ENCODE assay signal across 8 cellular contexts in the genomic region with DNA sequence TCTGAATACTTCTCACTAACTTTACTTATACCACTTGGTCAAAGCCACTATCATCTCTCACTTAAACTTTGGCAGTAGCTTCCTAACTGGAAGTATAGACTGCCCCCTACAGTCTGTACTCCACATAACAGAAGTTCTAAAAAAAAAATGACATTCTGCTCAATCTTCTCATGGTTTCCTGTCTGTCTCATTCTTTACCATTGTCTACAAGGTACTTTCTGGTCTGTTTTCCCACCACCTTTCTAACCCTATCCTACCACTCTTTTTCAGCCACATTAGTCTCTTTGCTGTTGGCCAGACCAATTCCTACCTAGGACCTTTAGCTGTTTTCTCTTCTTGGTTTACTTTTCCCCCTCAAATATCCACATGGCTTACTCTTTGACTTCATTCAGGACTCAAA. TPM values are rescaled to one million over a fixed set of nuclear protein-coding genes. Genes with fewer than 3 reads are reported as not detected.
DNase-seq lines count a peak whose midpoint lies in the region; ATAC-seq and TF ChIP-seq lines count a peak whose summit lies in the region.

No MANE protein-coding gene starts in this region.

- TF ChIP-seq CTCF in RWPE1 (conservative IDR thresholded peaks at IDR 0.05; ENCODE audit: low read depth) = peak; percentile 29; the same call in 1 of the 2 replicates
- peak; percentile 56 for TF ChIP-seq CTCF in epithelial cell of esophagus (IDR thresholded peaks at IDR 0.05; ENCODE audit: insufficient read depth, low read depth, low read length, missing control alignments)
- TF ChIP-seq CTCF in nephron (IDR thresholded peaks at IDR 0.05; ENCODE audit: unreplicated experiment in 3 of 3) = peak; percentile 46 to 65 (median 52)

- DNase-seq in Caki2 (ENCODE audit: low read depth) (peak; percentile 49), RWPE1 (ENCODE audit: low spot score) (no peak), epithelial cell of esophagus (ENCODE audit: low read depth) (peak; percentile 60)

- no peaks in the 10 kb centered on the region for H3K9me3 Mint-ChIP-seq in nephron

- in situ Hi-C loops in Caki2 (cut with HindIII; ENCODE audit: low pct_unique_long_range_greater_than_20kb, low sequenced_read_pairs) = loop anchor here (25.0 kb wide), 1 partner anchor 392 kb away; no protein-coding TSS in a partner anchor

- ATAC-seq in GM18861 (IDR thresholded peaks at IDR 0.05; ENCODE audit: unreplicated experiment) (peak; percentile 51), HG03457 (IDR thresholded peaks at IDR 0.05; ENCODE audit: unreplicated experiment) (peak; percentile 60), HG03025 (IDR thresholded peaks at IDR 0.05; ENCODE audit: low FRiP score, unreplicated experiment) (no peak), HG03097 (IDR thresholded peaks at IDR 0.05; ENCODE audit: low FRiP score, unreplicated experiment) (no peak)

- H3K4me1 Mint-ChIP-seq in nephron = peaks cover 16% of the 10 kb centered on the region

- H3K27ac Mint-ChIP-seq in nephron = peak overlapping the region in 1 of 3 experiments; percentile 0

- no peak overlapping the region for H3K4me3 ChIP-seq in epithelial cell of esophagus (ENCODE audit: low read length)

- no peak overlapping the region for H3K27ac ChIP-seq in RWPE1

- no peak overlapping the region for H3K4me3 Mint-ChIP-seq in nephron

- POLR2A ChIA-PET in RWPE1 (lab: Yijun Ruan, JAX; ENCODE audit: low non-redundant PET) = no interaction called here

- peaks cover 50% of the 10 kb centered on the region for H3K36me3 Mint-ChIP-seq in nephron (ENCODE audit: low read depth)

- H3K27me3 Mint-ChIP-seq in nephron (ENCODE audit: low read depth) = no peaks in the 10 kb centered on the region

- CTCF ChIA-PET in RWPE1 (lab: Yijun Ruan, JAX) = interaction anchor here (0.6 to 1.4 kb wide), 6 partner anchors 9 to 356 kb away, joined by 3 to 6 read pairs (median 4); no protein-coding TSS in a partner anchor

RNA-seq across cellular contexts. Expression of gene CPSF6, which starts 14.7 kb away (rescaled TPM):
- 35.7 and 38.7 TPM in 2 replicates for total RNA-seq in Caki2 (2014; rRNA removed; shearing (Covaris generic); ENCODE audit: low replicate concordance)

Comparison
In these comparisons a context has a peak if more than half of its experiments do, and no peak if none do; other contexts are left out.
1. ATAC-seq: peak in GM18861 (single experiment) and HG03457 (single experiment); none in HG03025 (single experiment) and HG03097 (single experiment).
2. Peak in every context shown above with its lines, with median percentiles within 50 percentile points of each other: CTCF ChIP-seq.